1 cellular context compared by ENCODE assay signal in the genomic region with DNA sequence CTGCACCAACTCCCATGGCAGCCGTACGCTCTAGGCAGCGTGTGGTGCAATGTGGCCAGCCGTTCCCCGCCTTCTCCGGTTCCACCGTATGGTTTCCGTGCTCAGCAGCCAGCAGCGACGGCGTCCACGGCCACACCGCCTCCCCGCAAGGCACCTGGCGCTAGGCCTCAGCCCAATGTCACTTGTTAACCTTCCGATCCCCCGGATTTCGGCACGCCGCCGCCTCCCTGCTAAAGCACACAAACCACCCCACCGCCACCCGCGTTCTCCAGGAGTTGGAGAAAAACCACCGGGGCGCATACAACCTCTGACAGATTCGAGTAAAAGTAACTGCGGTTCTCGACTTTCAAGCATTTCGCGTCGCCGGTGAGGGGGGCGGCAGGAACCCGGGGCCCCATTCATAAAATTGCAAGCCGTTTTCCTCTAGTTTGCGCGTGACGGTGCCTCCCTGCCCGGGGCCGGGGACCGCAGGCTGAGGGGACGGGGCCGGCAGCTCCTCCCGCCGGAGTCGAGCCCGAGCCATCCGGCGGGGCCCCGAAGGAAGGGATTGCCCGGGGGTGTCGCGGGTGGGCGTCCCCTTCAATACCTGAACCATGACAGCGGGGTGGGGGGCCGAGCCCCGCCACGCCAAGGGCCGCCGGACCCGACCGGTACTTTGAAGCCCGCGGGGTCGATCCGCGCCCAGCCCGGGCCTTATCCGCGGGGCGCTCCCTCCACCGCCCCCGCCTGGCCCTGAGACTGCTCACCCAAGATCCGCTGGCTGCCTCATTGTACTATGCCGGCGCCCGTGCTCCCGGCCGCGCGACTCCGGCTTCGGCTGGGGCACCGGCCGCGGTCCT.
TF ChIP-seq lines count a peak whose summit lies in the region.

A gene with protein sequence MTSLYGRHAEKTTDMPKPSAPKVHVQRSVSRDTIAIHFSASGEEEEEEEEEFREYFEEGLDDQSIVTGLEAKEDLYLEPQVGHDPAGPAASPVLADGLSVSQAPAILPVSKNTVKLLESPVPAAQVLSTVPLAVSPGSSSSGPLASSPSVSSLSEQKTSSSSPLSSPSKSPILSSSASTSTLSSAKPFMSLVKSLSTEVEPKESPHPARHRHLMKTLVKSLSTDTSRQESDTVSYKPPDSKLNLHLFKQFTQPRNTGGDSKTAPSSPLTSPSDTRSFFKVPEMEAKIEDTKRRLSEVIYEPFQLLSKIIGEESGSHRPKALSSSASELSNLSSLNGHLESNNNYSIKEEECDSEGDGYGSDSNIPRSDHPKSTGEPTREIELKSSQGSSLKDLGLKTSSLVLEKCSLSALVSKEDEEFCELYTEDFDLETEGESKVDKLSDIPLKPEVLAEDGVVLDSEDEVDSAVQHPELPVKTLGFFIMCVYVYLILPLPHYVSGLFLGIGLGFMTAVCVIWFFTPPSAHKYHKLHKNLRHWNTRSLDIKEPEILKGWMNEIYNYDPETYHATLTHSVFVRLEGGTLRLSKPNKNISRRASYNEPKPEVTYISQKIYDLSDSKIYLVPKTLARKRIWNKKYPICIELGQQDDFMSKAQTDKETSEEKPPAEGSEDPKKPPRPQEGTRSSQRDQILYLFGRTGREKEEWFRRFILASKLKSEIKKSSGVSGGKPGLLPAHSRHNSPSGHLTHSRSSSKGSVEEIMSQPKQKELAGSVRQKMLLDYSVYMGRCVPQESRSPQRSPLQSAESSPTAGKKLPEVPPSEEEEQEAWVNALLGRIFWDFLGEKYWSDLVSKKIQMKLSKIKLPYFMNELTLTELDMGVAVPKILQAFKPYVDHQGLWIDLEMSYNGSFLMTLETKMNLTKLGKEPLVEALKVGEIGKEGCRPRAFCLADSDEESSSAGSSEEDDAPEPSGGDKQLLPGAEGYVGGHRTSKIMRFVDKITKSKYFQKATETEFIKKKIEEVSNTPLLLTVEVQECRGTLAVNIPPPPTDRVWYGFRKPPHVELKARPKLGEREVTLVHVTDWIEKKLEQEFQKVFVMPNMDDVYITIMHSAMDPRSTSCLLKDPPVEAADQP (minus strand): TSS at position 839 of the 839 bp plus-strand sequence. CDS start 49,043 bp downstream, outside the sequence.

TF ChIP-seq in HepG2, 621 proteins besides CTCF, POLR2A, EP300 and RAD21 (continued from another document):
- TF ChIP-seq, protein P1, sequence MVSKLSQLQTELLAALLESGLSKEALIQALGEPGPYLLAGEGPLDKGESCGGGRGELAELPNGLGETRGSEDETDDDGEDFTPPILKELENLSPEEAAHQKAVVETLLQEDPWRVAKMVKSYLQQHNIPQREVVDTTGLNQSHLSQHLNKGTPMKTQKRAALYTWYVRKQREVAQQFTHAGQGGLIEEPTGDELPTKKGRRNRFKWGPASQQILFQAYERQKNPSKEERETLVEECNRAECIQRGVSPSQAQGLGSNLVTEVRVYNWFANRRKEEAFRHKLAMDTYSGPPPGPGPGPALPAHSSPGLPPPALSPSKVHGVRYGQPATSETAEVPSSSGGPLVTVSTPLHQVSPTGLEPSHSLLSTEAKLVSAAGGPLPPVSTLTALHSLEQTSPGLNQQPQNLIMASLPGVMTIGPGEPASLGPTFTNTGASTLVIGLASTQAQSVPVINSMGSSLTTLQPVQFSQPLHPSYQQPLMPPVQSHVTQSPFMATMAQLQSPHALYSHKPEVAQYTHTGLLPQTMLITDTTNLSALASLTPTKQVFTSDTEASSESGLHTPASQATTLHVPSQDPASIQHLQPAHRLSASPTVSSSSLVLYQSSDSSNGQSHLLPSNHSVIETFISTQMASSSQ (IDR thresholded peaks at IDR 0.05; ENCODE audit: low read depth), result no peak
- TF ChIP-seq, protein P1 (CRISPR knock-in tag; IDR thresholded peaks at IDR 0.05; ENCODE audit: borderline replicate concordance), result 0 out of 2 replicates have a peak, but pooled peaks have one; percentile 29
- no peak for TF ChIP-seq PAX8 (CRISPR knock-in tag; IDR thresholded peaks at IDR 0.05; ENCODE audit: borderline replicate concordance)
- no peak for TF ChIP-seq PLRG1 (conservative IDR thresholded peaks at IDR 0.05)
- TF ChIP-seq, protein P2, sequence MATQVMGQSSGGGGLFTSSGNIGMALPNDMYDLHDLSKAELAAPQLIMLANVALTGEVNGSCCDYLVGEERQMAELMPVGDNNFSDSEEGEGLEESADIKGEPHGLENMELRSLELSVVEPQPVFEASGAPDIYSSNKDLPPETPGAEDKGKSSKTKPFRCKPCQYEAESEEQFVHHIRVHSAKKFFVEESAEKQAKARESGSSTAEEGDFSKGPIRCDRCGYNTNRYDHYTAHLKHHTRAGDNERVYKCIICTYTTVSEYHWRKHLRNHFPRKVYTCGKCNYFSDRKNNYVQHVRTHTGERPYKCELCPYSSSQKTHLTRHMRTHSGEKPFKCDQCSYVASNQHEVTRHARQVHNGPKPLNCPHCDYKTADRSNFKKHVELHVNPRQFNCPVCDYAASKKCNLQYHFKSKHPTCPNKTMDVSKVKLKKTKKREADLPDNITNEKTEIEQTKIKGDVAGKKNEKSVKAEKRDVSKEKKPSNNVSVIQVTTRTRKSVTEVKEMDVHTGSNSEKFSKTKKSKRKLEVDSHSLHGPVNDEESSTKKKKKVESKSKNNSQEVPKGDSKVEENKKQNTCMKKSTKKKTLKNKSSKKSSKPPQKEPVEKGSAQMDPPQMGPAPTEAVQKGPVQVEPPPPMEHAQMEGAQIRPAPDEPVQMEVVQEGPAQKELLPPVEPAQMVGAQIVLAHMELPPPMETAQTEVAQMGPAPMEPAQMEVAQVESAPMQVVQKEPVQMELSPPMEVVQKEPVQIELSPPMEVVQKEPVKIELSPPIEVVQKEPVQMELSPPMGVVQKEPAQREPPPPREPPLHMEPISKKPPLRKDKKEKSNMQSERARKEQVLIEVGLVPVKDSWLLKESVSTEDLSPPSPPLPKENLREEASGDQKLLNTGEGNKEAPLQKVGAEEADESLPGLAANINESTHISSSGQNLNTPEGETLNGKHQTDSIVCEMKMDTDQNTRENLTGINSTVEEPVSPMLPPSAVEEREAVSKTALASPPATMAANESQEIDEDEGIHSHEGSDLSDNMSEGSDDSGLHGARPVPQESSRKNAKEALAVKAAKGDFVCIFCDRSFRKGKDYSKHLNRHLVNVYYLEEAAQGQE (IDR thresholded peaks at IDR 0.05; ENCODE audit: borderline replicate concordance in 1 of 2, low read depth in 1 of 2, low read length in 2 of 2), result no peak
- TF ChIP-seq, protein P3, sequence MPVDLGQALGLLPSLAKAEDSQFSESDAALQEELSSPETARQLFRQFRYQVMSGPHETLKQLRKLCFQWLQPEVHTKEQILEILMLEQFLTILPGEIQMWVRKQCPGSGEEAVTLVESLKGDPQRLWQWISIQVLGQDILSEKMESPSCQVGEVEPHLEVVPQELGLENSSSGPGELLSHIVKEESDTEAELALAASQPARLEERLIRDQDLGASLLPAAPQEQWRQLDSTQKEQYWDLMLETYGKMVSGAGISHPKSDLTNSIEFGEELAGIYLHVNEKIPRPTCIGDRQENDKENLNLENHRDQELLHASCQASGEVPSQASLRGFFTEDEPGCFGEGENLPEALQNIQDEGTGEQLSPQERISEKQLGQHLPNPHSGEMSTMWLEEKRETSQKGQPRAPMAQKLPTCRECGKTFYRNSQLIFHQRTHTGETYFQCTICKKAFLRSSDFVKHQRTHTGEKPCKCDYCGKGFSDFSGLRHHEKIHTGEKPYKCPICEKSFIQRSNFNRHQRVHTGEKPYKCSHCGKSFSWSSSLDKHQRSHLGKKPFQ (CRISPR knock-in tag; IDR thresholded peaks at IDR 0.05; ENCODE audit: insufficient replicate concordance), result no peak
- peak; percentile 92 for TF ChIP-seq RBM39 (IDR thresholded peaks at IDR 0.05; ENCODE audit: low read depth, low read length, poor library complexity, severe bottlenecking)
- TF ChIP-seq MATR3 (CRISPR knock-in tag; IDR thresholded peaks at IDR 0.05), result no peak
- TF ChIP-seq, protein P4, sequence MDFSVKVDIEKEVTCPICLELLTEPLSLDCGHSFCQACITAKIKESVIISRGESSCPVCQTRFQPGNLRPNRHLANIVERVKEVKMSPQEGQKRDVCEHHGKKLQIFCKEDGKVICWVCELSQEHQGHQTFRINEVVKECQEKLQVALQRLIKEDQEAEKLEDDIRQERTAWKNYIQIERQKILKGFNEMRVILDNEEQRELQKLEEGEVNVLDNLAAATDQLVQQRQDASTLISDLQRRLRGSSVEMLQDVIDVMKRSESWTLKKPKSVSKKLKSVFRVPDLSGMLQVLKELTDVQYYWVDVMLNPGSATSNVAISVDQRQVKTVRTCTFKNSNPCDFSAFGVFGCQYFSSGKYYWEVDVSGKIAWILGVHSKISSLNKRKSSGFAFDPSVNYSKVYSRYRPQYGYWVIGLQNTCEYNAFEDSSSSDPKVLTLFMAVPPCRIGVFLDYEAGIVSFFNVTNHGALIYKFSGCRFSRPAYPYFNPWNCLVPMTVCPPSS (IDR thresholded peaks at IDR 0.05), result no peak
- 0 out of 2 replicates have a peak, but pooled peaks have one; percentile 70 for TF ChIP-seq ZNF703 (CRISPR knock-in tag; IDR thresholded peaks at IDR 0.05; ENCODE audit: borderline replicate concordance)
- no peak for TF ChIP-seq PTBP1 (IDR thresholded peaks at IDR 0.05; ENCODE audit: low read depth, low read length, poor library complexity, severe bottlenecking)
- 0 out of 2 replicates have a peak, but pooled peaks have one; percentile 43 for TF ChIP-seq ZNF256 (CRISPR knock-in tag; conservative IDR thresholded peaks at IDR 0.05)
- TF ChIP-seq KAT2B (IDR thresholded peaks at IDR 0.05; ENCODE audit: borderline replicate concordance, low read depth, low read length), result no peak
- TF ChIP-seq, protein P5, sequence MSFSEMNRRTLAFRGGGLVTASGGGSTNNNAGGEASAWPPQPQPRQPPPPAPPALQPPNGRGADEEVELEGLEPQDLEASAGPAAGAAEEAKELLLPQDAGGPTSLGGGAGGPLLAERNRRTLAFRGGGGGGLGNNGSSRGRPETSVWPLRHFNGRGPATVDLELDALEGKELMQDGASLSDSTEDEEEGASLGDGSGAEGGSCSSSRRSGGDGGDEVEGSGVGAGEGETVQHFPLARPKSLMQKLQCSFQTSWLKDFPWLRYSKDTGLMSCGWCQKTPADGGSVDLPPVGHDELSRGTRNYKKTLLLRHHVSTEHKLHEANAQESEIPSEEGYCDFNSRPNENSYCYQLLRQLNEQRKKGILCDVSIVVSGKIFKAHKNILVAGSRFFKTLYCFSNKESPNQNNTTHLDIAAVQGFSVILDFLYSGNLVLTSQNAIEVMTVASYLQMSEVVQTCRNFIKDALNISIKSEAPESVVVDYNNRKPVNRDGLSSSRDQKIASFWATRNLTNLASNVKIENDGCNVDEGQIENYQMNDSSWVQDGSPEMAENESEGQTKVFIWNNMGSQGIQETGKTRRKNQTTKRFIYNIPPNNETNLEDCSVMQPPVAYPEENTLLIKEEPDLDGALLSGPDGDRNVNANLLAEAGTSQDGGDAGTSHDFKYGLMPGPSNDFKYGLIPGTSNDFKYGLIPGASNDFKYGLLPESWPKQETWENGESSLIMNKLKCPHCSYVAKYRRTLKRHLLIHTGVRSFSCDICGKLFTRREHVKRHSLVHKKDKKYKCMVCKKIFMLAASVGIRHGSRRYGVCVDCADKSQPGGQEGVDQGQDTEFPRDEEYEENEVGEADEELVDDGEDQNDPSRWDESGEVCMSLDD (CRISPR knock-in tag; IDR thresholded peaks at IDR 0.05; ENCODE audit: borderline replicate concordance), result 0 out of 2 replicates have a peak, but pooled peaks have one; percentile 55
- TF ChIP-seq, protein P6, sequence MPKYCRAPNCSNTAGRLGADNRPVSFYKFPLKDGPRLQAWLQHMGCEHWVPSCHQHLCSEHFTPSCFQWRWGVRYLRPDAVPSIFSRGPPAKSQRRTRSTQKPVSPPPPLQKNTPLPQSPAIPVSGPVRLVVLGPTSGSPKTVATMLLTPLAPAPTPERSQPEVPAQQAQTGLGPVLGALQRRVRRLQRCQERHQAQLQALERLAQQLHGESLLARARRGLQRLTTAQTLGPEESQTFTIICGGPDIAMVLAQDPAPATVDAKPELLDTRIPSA (CRISPR knock-in tag; IDR thresholded peaks at IDR 0.05; ENCODE audit: borderline replicate concordance), result no peak
- no peak for TF ChIP-seq SRSF4 (IDR thresholded peaks at IDR 0.05; ENCODE audit: low read depth, low read length, poor library complexity, severe bottlenecking)
- TF ChIP-seq, protein P7, sequence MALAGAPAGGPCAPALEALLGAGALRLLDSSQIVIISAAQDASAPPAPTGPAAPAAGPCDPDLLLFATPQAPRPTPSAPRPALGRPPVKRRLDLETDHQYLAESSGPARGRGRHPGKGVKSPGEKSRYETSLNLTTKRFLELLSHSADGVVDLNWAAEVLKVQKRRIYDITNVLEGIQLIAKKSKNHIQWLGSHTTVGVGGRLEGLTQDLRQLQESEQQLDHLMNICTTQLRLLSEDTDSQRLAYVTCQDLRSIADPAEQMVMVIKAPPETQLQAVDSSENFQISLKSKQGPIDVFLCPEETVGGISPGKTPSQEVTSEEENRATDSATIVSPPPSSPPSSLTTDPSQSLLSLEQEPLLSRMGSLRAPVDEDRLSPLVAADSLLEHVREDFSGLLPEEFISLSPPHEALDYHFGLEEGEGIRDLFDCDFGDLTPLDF (CRISPR knock-in tag; IDR thresholded peaks at IDR 0.05), result no peak
- TF ChIP-seq ZNF550 (CRISPR knock-in tag; IDR thresholded peaks at IDR 0.05; ENCODE audit: borderline replicate concordance), result no peak
